Comparison of ENCODE assay signal across 9 cellular contexts in genomic region chr11:111417766-111418435, GRCh38. TPM values are rescaled to one million over a fixed set of nuclear protein-coding genes. Genes with fewer than 3 reads are reported as not detected.
DNase-seq lines count a peak whose midpoint lies in the region; ATAC-seq and TF ChIP-seq lines count a peak whose summit lies in the region.
"Had no signal": no experiment of that assay in that cellular context is flagged by ENCODE, and none has a peak within 500 bp of the region (broad histone marks: within the 10 kb centered on the region; RNA-seq: fewer than 3 reads in every experiment).

No MANE protein-coding gene starts in this region.

- no peaks in the 10 kb centered on the region for H3K27me3 ChIP-seq in esophagus (ENCODE audit: control insufficient read depth in 1 of 2, insufficient read depth in 2 of 2, low read length in 2 of 2)

- no peaks in the 10 kb centered on the region for H3K9me3 ChIP-seq in esophagus (ENCODE audit: control insufficient read depth in 2 of 2, insufficient read depth in 1 of 2, low read depth in 1 of 2, low read length in 1 of 2)

- peak; percentile 86 for DNase-seq in renal cortical epithelial cell (ENCODE audit: low read depth)
- DNase-seq in effector memory CD8-positive, alpha-beta T cell: no peak
- DNase-seq in hepatic stellate cell (ENCODE audit: low spot score): no peak
- DNase-seq in activated T-cell treated with anti-CD3 and anti-CD28 coated beads, Interleukin-2, amount 50 U/mL, for 48 hours: no peak

- H3K27ac Mint-ChIP-seq in IgD-negative memory B cell: peak overlapping the region; percentile 84 to 99 (median 97)
- H3K27ac Mint-ChIP-seq in effector memory CD8-positive, alpha-beta T cell: peak overlapping the region in 1 of 2 donors; percentile 60
- H3K27ac Mint-ChIP-seq: dendritic cell treated with granulocyte-macrophage colony-stimulating factor and Interleukin-4, amounts not matched to agents 40 ng/mL and 50 ng/mL, for 4 days had no signal

- H3K4me3 ChIP-seq in esophagus (ENCODE audit: low read depth in 1 of 2, low read length in 2 of 2): no peak overlapping the region

- no peaks in the 10 kb centered on the region for H3K27me3 Mint-ChIP-seq in IgD-negative memory B cell
- H3K27me3 Mint-ChIP-seq in effector memory CD8-positive, alpha-beta T cell: peaks cover 6 to 13% of the 10 kb centered on the region in 2 donors
- H3K27me3 Mint-ChIP-seq: dendritic cell treated with granulocyte-macrophage colony-stimulating factor and Interleukin-4, amounts not matched to agents 40 ng/mL and 50 ng/mL, for 4 days had no signal

- peaks cover 54 to 94% (median 92%) of the 10 kb centered on the region in 3 donors for H3K4me1 Mint-ChIP-seq in IgD-negative memory B cell
- H3K4me1 Mint-ChIP-seq in effector memory CD8-positive, alpha-beta T cell (ENCODE audit: low read depth in 2 of 2): peaks cover 8 to 16% of the 10 kb centered on the region in 2 donors

- H3K9me3 Mint-ChIP-seq in IgD-negative memory B cell: no peaks in the 10 kb centered on the region
- H3K9me3 Mint-ChIP-seq in effector memory CD8-positive, alpha-beta T cell: no peaks in the 10 kb centered on the region
- H3K9me3 Mint-ChIP-seq: dendritic cell treated with granulocyte-macrophage colony-stimulating factor and Interleukin-4, amounts not matched to agents 40 ng/mL and 50 ng/mL, for 4 days had no signal

- H3K36me3 Mint-ChIP-seq in IgD-negative memory B cell: peaks cover 1% of the 10 kb centered on the region
- H3K36me3 Mint-ChIP-seq in effector memory CD8-positive, alpha-beta T cell (ENCODE audit: insufficient read depth): peaks cover 2% of the 10 kb centered on the region

- peak; percentile 31 for ATAC-seq in GM21360 (IDR thresholded peaks at IDR 0.05; ENCODE audit: unreplicated experiment)
- no peak for ATAC-seq in effector memory CD8-positive, alpha-beta T cell (replicated peaks)

- H3K36me3 ChIP-seq in esophagus (ENCODE audit: control insufficient read depth in 2 of 2, insufficient read depth in 2 of 2, low read length in 1 of 2): no peaks in the 10 kb centered on the region

- WGBS in esophagus, 2 donors: 24 to 29% methylated on average over 10 of the region's 10 CpGs

- TF ChIP-seq CTCF in C4-2B (conservative IDR thresholded peaks at IDR 0.05): no peak

- peaks cover 5 to 21% of the 10 kb centered on the region in 2 donors for H3K4me1 ChIP-seq in esophagus (ENCODE audit: control insufficient read depth in 2 of 2, insufficient read depth in 2 of 2, low read length in 1 of 2)

- H3K4me3 Mint-ChIP-seq in IgD-negative memory B cell: peak overlapping the region; percentile 69 to 90 (median 83)
- peak overlapping the region in 1 of 2 donors; percentile 50 for H3K4me3 Mint-ChIP-seq in effector memory CD8-positive, alpha-beta T cell
- H3K4me3 Mint-ChIP-seq: dendritic cell treated with granulocyte-macrophage colony-stimulating factor and Interleukin-4, amounts not matched to agents 40 ng/mL and 50 ng/mL, for 4 days had no signal

- peak overlapping the region; percentile 45; the same call in 1 of the 2 replicates for H3K27ac ChIP-seq in C4-2B
- peak overlapping the region; percentile 61 to 90 for H3K27ac ChIP-seq in esophagus (ENCODE audit: low read depth in 2 of 2, low read length in 1 of 2)

RNA-seq across cellular contexts. Expression of gene POU2AF1, which starts 38.8 kb away (rescaled TPM):
- polyA plus RNA-seq in IgD-negative memory B cell (194 TPM), esophagus (under 1 TPM; 0.55 to 0.73 TPM)
- total RNA-seq in renal cortical epithelial cell: not detected in 2 replicates

Comparison
In these comparisons a context has a peak if more than half of its experiments do, and no peak if none do; other contexts are left out.
1. RNA of gene POU2AF1, which starts 38.8 kb away (polyA plus RNA-seq): 194 TPM in IgD-negative memory B cell (single experiment); 0.55 to 0.73 TPM in esophagus; every median in the first group is over 100 times any median in the second.